1 cellular context compared by ENCODE assay signal in genomic region chr6:32972353-32973143, GRCh38.
TF ChIP-seq lines count a peak whose summit lies in the region.

No MANE protein-coding gene starts in this region.

TF ChIP-seq in K562, 482 proteins besides CTCF, POLR2A, EP300 and RAD21 (continued from another document and continues in another):
- peak; percentile 93 for TF ChIP-seq ARID4B (CRISPR knock-in tag; IDR thresholded peaks at IDR 0.05)
- TF ChIP-seq ETV5 (CRISPR knock-in tag; IDR thresholded peaks at IDR 0.05; ENCODE audit: low read depth): peak; percentile 34; the same call in 1 of the 2 replicates
- TF ChIP-seq MYNN (IDR thresholded peaks at IDR 0.05): no peak; the same call in none of the 2 replicates
- TF ChIP-seq MYNN (CRISPR knock-in tag; IDR thresholded peaks at IDR 0.05): no peak
- peak; percentile 43; the same call in 1 of the 2 replicates for TF ChIP-seq HLTF (IDR thresholded peaks at IDR 0.05)
- peak; percentile 23 for TF ChIP-seq E2F1 (CRISPR knock-in tag; IDR thresholded peaks at IDR 0.05)
- no peak for TF ChIP-seq NUFIP1 (IDR thresholded peaks at IDR 0.05; ENCODE audit: partially characterized antibody)
- TF ChIP-seq ZNF224 (CRISPR knock-in tag; IDR thresholded peaks at IDR 0.05): no peak
- peak; percentile 89 for TF ChIP-seq GTF2A2 (tag; IDR thresholded peaks at IDR 0.05)
- 0 out of 2 replicates have a peak, but pooled peaks have one; percentile 9 for TF ChIP-seq RUNX1 (IDR thresholded peaks at IDR 0.05; ENCODE audit: low read depth)
- TF ChIP-seq ZNF76 (CRISPR knock-in tag; IDR thresholded peaks at IDR 0.05; ENCODE audit: borderline replicate concordance): no peak
- peak; percentile 18 for TF ChIP-seq PCBP2 (IDR thresholded peaks at IDR 0.05; ENCODE audit: low read depth, low read length, poor library complexity, severe bottlenecking)
- peak; percentile 99 for TF ChIP-seq RBBP5 (IDR thresholded peaks at IDR 0.05; ENCODE audit: borderline replicate concordance, insufficient read depth, low read length, poor library complexity, severe bottlenecking)
- peak; percentile 92 for TF ChIP-seq RBFOX2 (IDR thresholded peaks at IDR 0.05; ENCODE audit: low read depth, low read length)
- peak in 1 of 2 experiments; percentile 71; a peak in 1 of 4 replicates for TF ChIP-seq MLX (CRISPR knock-in tag; conservative IDR thresholded peaks at IDR 0.05)
- peak; percentile 28 for TF ChIP-seq DACH1 (IDR thresholded peaks at IDR 0.05; ENCODE audit: partially characterized antibody)
- no peak for TF ChIP-seq BRCA1 (IDR thresholded peaks at IDR 0.05)
- TF ChIP-seq BRCA1 (CRISPR knock-in tag; IDR thresholded peaks at IDR 0.05): peak; percentile 63; the same call in 1 of the 2 replicates
- no peak for TF ChIP-seq PRMT5 (CRISPR knock-in tag; IDR thresholded peaks at IDR 0.05)
- peak; percentile 69 for TF ChIP-seq RBM39 (optimal IDR thresholded peaks at IDR 0.05; ENCODE audit: low read depth, low read length)
- 0 out of 2 replicates have a peak, but pooled peaks have one; percentile 11 for TF ChIP-seq FOXM1 (IDR thresholded peaks at IDR 0.05; ENCODE audit: low read depth)
- no peak for TF ChIP-seq FOXM1 (CRISPR knock-in tag; IDR thresholded peaks at IDR 0.05; ENCODE audit: low read depth)
- TF ChIP-seq MTA3 (IDR thresholded peaks at IDR 0.05; ENCODE audit: borderline replicate concordance): peak; percentile 85
- peak; percentile 86 for TF ChIP-seq SP1 (CRISPR knock-in tag; IDR thresholded peaks at IDR 0.05)
- peak; percentile 62 for TF ChIP-seq BCOR (IDR thresholded peaks at IDR 0.05)
- TF ChIP-seq FIP1L1 (IDR thresholded peaks at IDR 0.05; ENCODE audit: low read depth, low read length, poor library complexity, severe bottlenecking): peak; percentile 99
- peak; percentile 97 for TF ChIP-seq ZBTB7A (IDR thresholded peaks at IDR 0.05; ENCODE audit: borderline replicate concordance, control insufficient read depth, low read depth, low read length)
- TF ChIP-seq PKNOX1 (IDR thresholded peaks at IDR 0.05): no peak
- TF ChIP-seq CREB5 (CRISPR knock-in tag; IDR thresholded peaks at IDR 0.05): no peak
- TF ChIP-seq SMAD1 (IDR thresholded peaks at IDR 0.05; ENCODE audit: low read depth, low read length, partially characterized antibody): peak; percentile 8
- no peak for TF ChIP-seq SLC30A9 (CRISPR knock-in tag; IDR thresholded peaks at IDR 0.05)
- no peak for TF ChIP-seq ZMIZ1 (IDR thresholded peaks at IDR 0.05; ENCODE audit: low read depth in 2 of 2, low read length in 2 of 2)
- no peak for TF ChIP-seq SP2 (IDR thresholded peaks at IDR 0.05; ENCODE audit: extremely low read depth, low read depth, low read length, poor library complexity, severe bottlenecking)
- peak; percentile 95; the same call in 1 of the 2 replicates for TF ChIP-seq STAT6 (CRISPR knock-in tag; IDR thresholded peaks at IDR 0.05)
- peak; percentile 41; the same call in 1 of the 2 replicates for TF ChIP-seq TGIF2 (CRISPR knock-in tag; IDR thresholded peaks at IDR 0.05)
- no peak for TF ChIP-seq ZNF740 (CRISPR knock-in tag; IDR thresholded peaks at IDR 0.05)
- 0 out of 4 replicates have a peak, but pooled peaks of 1 of the 2 experiments have one; percentile 71 for TF ChIP-seq ZNF740 (tag; IDR thresholded peaks at IDR 0.05)
- TF ChIP-seq BCLAF1 (IDR thresholded peaks at IDR 0.05; ENCODE audit: borderline replicate concordance in 1 of 2, control insufficient read depth in 1 of 2, low read depth in 2 of 2, low read length in 1 of 2): peak; percentile 30 to 62; a peak in 1 of 4 replicates
- TF ChIP-seq MTF1 (CRISPR knock-in tag; IDR thresholded peaks at IDR 0.05; ENCODE audit: borderline replicate concordance): no peak
